ENCODE assay signal across 33 cellular contexts in genomic region chr2:68732533-68732932, GRCh38. TPM values are rescaled to one million over a fixed set of nuclear protein-coding genes. Genes with fewer than 3 reads are reported as not detected.
A peak's percentile ranks its signal among the peaks of the same experiment; 100 is the strongest.
DNase-seq lines count a peak whose midpoint lies in the region; ATAC-seq, FAIRE-seq and TF ChIP-seq lines count a peak whose summit lies in the region.
"Had no signal": no experiment of that assay in that cellular context is flagged by ENCODE, and none has a peak within 500 bp of the region (broad histone marks: within the 10 kb centered on the region; RNA-seq: fewer than 3 reads in every experiment).

No MANE protein-coding gene starts in this region.

- H3K9ac ChIP-seq in SK-N-SH (no peak overlapping the region), K562 (ENCODE audit: insufficient read depth in 1 of 2, low read depth in 2 of 2, low read length in 2 of 2) (no peak overlapping the region), neural progenitor cell (no peak overlapping the region)

- no peaks in the 10 kb centered on the region for H3K79me2 ChIP-seq in SK-N-SH (ENCODE audit: insufficient read depth)
- H3K79me2 ChIP-seq in K562 (ENCODE audit: control insufficient read depth, insufficient read depth, low read length): no peaks in the 10 kb centered on the region
- H3K79me2 ChIP-seq in neural progenitor cell (ENCODE audit: low read depth): no peaks in the 10 kb centered on the region

- H3F3A ChIP-seq in SK-N-SH (replicated peaks; ENCODE audit: insufficient read depth) (no peaks in the 10 kb centered on the region), neural progenitor cell (ENCODE audit: low read depth) (no peaks in the 10 kb centered on the region)

- in situ Hi-C loops in K562 (cut with MboI): no loop called here
- in situ Hi-C loops in transverse colon (cut with MboI; ENCODE audit: low pct_ligation_motif_present in 1 of 4, low pct_unique_long_range_greater_than_20kb in 1 of 4, low sequenced_read_pairs in 3 of 4): loop anchor here in 3 of 4 donors (25.0 kb wide), 2 partner anchors 180 to 245 kb away; no protein-coding TSS in a partner anchor

- no peaks in the 10 kb centered on the region for H3K27me3 ChIP-seq in SK-N-SH (ENCODE audit: insufficient read depth)
- no peaks in the 10 kb centered on the region for H3K27me3 ChIP-seq in K562 (ENCODE audit: control insufficient read depth in 2 of 2, insufficient read depth in 2 of 2, low read length in 2 of 2)
- H3K27me3 ChIP-seq in right lobe of liver: no peaks in the 10 kb centered on the region
- no peaks in the 10 kb centered on the region for H3K27me3 ChIP-seq in transverse colon
- H3K27me3 ChIP-seq in neural progenitor cell: no peaks in the 10 kb centered on the region
- H3K27me3 ChIP-seq: ascending aorta, ovary, vagina had no signal

- no peak for TF ChIP-seq POLR2A in K562 (conservative IDR thresholded peaks at IDR 0.05)
- no peak for TF ChIP-seq POLR2A in right lobe of liver (IDR thresholded peaks at IDR 0.05)
- no peak for TF ChIP-seq POLR2A in transverse colon (IDR thresholded peaks at IDR 0.05)

- H3K4me1 Mint-ChIP-seq in neural progenitor cell: no peaks in the 10 kb centered on the region

- intact Hi-C loops in K562 (cut with micrococcal nuclease): no loop called here
- intact Hi-C loops in right lobe of liver (cut with DNase I): no loop called here
- intact Hi-C loops in transverse colon (cut with DNase I; ENCODE audit: low total_unique reads): no loop called here

- TF ChIP-seq RAD21 in SK-N-SH (IDR thresholded peaks at IDR 0.05; ENCODE audit: low read length) (no peak), K562 (CRISPR knock-in tag; conservative IDR thresholded peaks at IDR 0.05 in 1 of 2, IDR thresholded peaks at IDR 0.05 in 1 of 2) (no peak)

- H3K36me3 ChIP-seq in SK-N-SH (replicated peaks in 1 of 2; ENCODE audit: control insufficient read depth in 1 of 2, insufficient read depth in 2 of 2, low read length in 1 of 2) (no peaks in the 10 kb centered on the region), K562 (ENCODE audit: control insufficient read depth, insufficient read depth, low read length) (no peaks in the 10 kb centered on the region), right lobe of liver (no peaks in the 10 kb centered on the region), transverse colon (no peaks in the 10 kb centered on the region), neural progenitor cell (no peaks in the 10 kb centered on the region)
- H3K36me3 ChIP-seq: ascending aorta, ovary, vagina, WERI-Rb-1 had no signal

- H3K27ac Mint-ChIP-seq in neural progenitor cell: no peak overlapping the region
- H3K27ac Mint-ChIP-seq: activated T-helper 17 cell treated with anti-CD3 and anti-CD28 coated beads, Interleukin-2, amount 50 U/mL, for 72 hours; dendritic cell treated with granulocyte-macrophage colony-stimulating factor and Interleukin-4, amounts not matched to agents 40 ng/mL and 50 ng/mL, for 4 days; IgD-negative memory B cell had no signal

- DNase-seq in SK-N-SH: no peak
- no peak for DNase-seq in K562 (ENCODE audit: extremely low read depth in 1 of 4, low spot score in 3 of 4)
- no peak for DNase-seq in right lobe of liver
- DNase-seq in transverse colon: no peak
- DNase-seq in neural progenitor cell (ENCODE audit: low spot score): no peak
- DNase-seq: activated CD4-positive, alpha-beta T cell treated with anti-CD3 and anti-CD28 coated beads, Interleukin-2, amount 50 U/mL, for 1 hour; activated naive CD4-positive, alpha-beta T cell treated with anti-CD3 and anti-CD28 coated beads, Interleukin-2, amount 50 U/mL, for 16 hours; CD4-positive, CD25-positive, alpha-beta regulatory T cell; EL; hippocampal formation; left ventricle myocardium superior; NCI-H1092 treated with DMSO at 0.1 percent for 48 hours; NCI-H1930; NCI-H524 treated with DMSO at 0.1 percent for 48 hours; NK-92 treated with Interleukin-12 subunit alpha and Interleukin-12 subunit beta, amount 100 ng/mL, for 24 hours; ovary; PC-9; Right ventricle myocardium superior; stimulated activated CD4-positive, alpha-beta T cell treated with anti-CD3 and anti-CD28 coated beads, Interleukin-12 subunit alpha, Interleukin-12 subunit beta, amount 100 ng/mL, for 4 hours; stimulated activated CD4-positive, alpha-beta T cell treated with anti-CD3 and anti-CD28 coated beads, Interleukin-4, amount 100 ng/mL, for 1 hour; T-helper 9 cell; WERI-Rb-1 had no signal

- H2AFZ ChIP-seq in SK-N-SH (ENCODE audit: low read depth) (no peak overlapping the region), K562 (ENCODE audit: low read depth, low read length) (peak overlapping the region; percentile 12; the same call in 1 of the 2 replicates), neural progenitor cell (replicated peaks) (no peak overlapping the region)
- H2AFZ ChIP-seq: PC-9 had no signal

- no peaks in the 10 kb centered on the region for H3K9me2 ChIP-seq in SK-N-SH

- no peak overlapping the region for H3K4me3 ChIP-seq in SK-N-SH (ENCODE audit: low read depth in 2 of 2, low read length in 1 of 2)
- no peak overlapping the region for H3K4me3 ChIP-seq in K562
- H3K4me3 ChIP-seq in right lobe of liver: no peak overlapping the region
- H3K4me3 ChIP-seq in transverse colon: no peak overlapping the region
- no peak overlapping the region for H3K4me3 ChIP-seq in neural progenitor cell
- H3K4me3 ChIP-seq: ascending aorta, ovary, PC-9, vagina had no signal

- FAIRE-seq in K562 (lab: Jason Lieb, UNC): no peak
- FAIRE-seq: frontal cortex had no signal

- H3K4me3 Mint-ChIP-seq in neural progenitor cell: no peak overlapping the region
- H3K4me3 Mint-ChIP-seq: activated T-helper 17 cell treated with anti-CD3 and anti-CD28 coated beads, Interleukin-2, amount 50 U/mL, for 72 hours; dendritic cell treated with granulocyte-macrophage colony-stimulating factor and Interleukin-4, amounts not matched to agents 40 ng/mL and 50 ng/mL, for 4 days; IgD-negative memory B cell; natural killer cell treated with Interleukin-12 subunit alpha and Interleukin-12 subunit beta and Interleukin-15 and Interleukin-18, amount 100 ng/mL, for 72 hours had no signal

- H3K27ac ChIP-seq in SK-N-SH (ENCODE audit: low read depth in 2 of 2, low read length in 1 of 2): no peak overlapping the region
- H3K27ac ChIP-seq in K562 (ENCODE audit: extremely low read depth, low read depth, low read length): no peak overlapping the region
- peak overlapping the region in 1 of 3 donors; percentile 17 for H3K27ac ChIP-seq in right lobe of liver
- peak overlapping the region in 3 of 4 donors; percentile 4 to 31 (median 10) for H3K27ac ChIP-seq in transverse colon
- no peak overlapping the region for H3K27ac ChIP-seq in neural progenitor cell
- H3K27ac ChIP-seq: 22Rv1, ascending aorta, ovary, PC-9, vagina, WERI-Rb-1 had no signal

- ATAC-seq in SK-N-SH treated with all-trans-retinoic acid at 6 μM for 48 hours (no peak), K562 (peak; percentile 48; the same call in 2 of the 3 replicates), right lobe of liver (peak; percentile 20 to 54 (median 43)), GM19395 (IDR thresholded peaks at IDR 0.05; ENCODE audit: unreplicated experiment) (no peak), GM18907 (IDR thresholded peaks at IDR 0.05; ENCODE audit: unreplicated experiment) (no peak)
- ATAC-seq: activated T-helper 17 cell treated with anti-CD3 and anti-CD28 coated beads, Interleukin-2, amount 50 U/mL, for 72 hours; natural killer cell treated with Interleukin-12 subunit alpha and Interleukin-12 subunit beta and Interleukin-15 and Interleukin-18, amount 100 ng/mL, for 72 hours had no signal

- CTCF ChIA-PET in SK-N-SH (lab: Yijun Ruan, JAX): interaction anchor here (1.2 to 2.8 kb wide), 4 partner anchors 19 to 269 kb away, joined by 3 to 10 read pairs (median 8); no protein-coding TSS in a partner anchor
- CTCF ChIA-PET in K562 (lab: Yijun Ruan, JAX; ENCODE audit: low intra/inter-chr PET ratio): interaction anchor here (0.5 kb wide), 1 partner anchor 488 kb away, joined by 3 read pairs; no protein-coding TSS in a partner anchor

- WGBS in SK-N-SH (ENCODE audit: low lambda C conversion rate): 82% methylated on average over 6 of the region's 8 CpGs
- WGBS in K562 (ENCODE audit: insufficient coverage, low coverage, missing lambda C conversion rate): 72% methylated on average over 7 of the region's 8 CpGs
- 91% methylated on average over 4 of the region's 8 CpGs for WGBS in right lobe of liver (ENCODE audit: insufficient coverage, low coverage, low lambda C conversion rate, missing lambda C conversion rate)
- WGBS in transverse colon (ENCODE audit: low coverage in 1 of 2), 2 donors: 98% methylated on average over 8 of the region's 8 CpGs; no CpG with 5 or more reads in 1 of the 2 donors

- TF ChIP-seq CTCF in SK-N-SH (IDR thresholded peaks at IDR 0.05) (no peak), K562 (IDR thresholded peaks at IDR 0.05 in 2 of 3, conservative IDR thresholded peaks at IDR 0.05 in 1 of 3; ENCODE audit: insufficient read depth in 2 of 3, low read depth in 1 of 3, low read length in 3 of 3) (no peak), right lobe of liver (IDR thresholded peaks at IDR 0.05) (no peak), transverse colon (IDR thresholded peaks at IDR 0.05) (no peak), neural progenitor cell (IDR thresholded peaks at IDR 0.05) (no peak)

- peaks cover 3% of the 10 kb centered on the region for H3K27me3 Mint-ChIP-seq in neural progenitor cell (ENCODE audit: insufficient read depth, low read depth)
- H3K27me3 Mint-ChIP-seq: activated T-helper 17 cell treated with anti-CD3 and anti-CD28 coated beads, Interleukin-2, amount 50 U/mL, for 72 hours; dendritic cell treated with granulocyte-macrophage colony-stimulating factor and Interleukin-4, amounts not matched to agents 40 ng/mL and 50 ng/mL, for 4 days; IgD-negative memory B cell had no signal

- H3K4me2 ChIP-seq in SK-N-SH (no peak overlapping the region), K562 (ENCODE audit: insufficient read depth, low read length) (no peak overlapping the region), neural progenitor cell (no peak overlapping the region)
- H3K4me2 ChIP-seq: PC-9 had no signal

- no TSS peak for BruUV-seq in K562 (replicated peaks; lab: Mats Ljungman, UMichigan)

- H3K9me3 Mint-ChIP-seq in neural progenitor cell: no peaks in the 10 kb centered on the region
- H3K9me3 Mint-ChIP-seq: activated T-helper 17 cell treated with anti-CD3 and anti-CD28 coated beads, Interleukin-2, amount 50 U/mL, for 72 hours; CD4-positive, CD25-positive, alpha-beta regulatory T cell; dendritic cell treated with granulocyte-macrophage colony-stimulating factor and Interleukin-4, amounts not matched to agents 40 ng/mL and 50 ng/mL, for 4 days; IgD-negative memory B cell; natural killer cell treated with Interleukin-12 subunit alpha and Interleukin-12 subunit beta and Interleukin-15 and Interleukin-18, amount 100 ng/mL, for 72 hours had no signal

- H3K9me1 ChIP-seq in K562 (ENCODE audit: control insufficient read depth, insufficient read depth, low read length): no peaks in the 10 kb centered on the region

- POLR2A ChIA-PET in SK-N-SH (lab: Yijun Ruan, JAX) (no interaction called here), K562 (lab: Yijun Ruan, JAX) (interaction anchor here (1.4 kb wide), 1 partner anchor 10 kb away, joined by 7 read pairs; no protein-coding TSS in a partner anchor)

- no peaks in the 10 kb centered on the region for H3K36me3 Mint-ChIP-seq in neural progenitor cell
- H3K36me3 Mint-ChIP-seq: IgD-negative memory B cell had no signal

- H3K4me1 ChIP-seq in SK-N-SH (ENCODE audit: control insufficient read depth in 1 of 2, insufficient read depth in 2 of 2, low read depth in 1 of 2, low read length in 1 of 2) (no peaks in the 10 kb centered on the region), K562 (replicated peaks in 1 of 2; ENCODE audit: control insufficient read depth in 2 of 2, insufficient read depth in 2 of 2, low read length in 2 of 2) (peaks cover 0 to 8% of the 10 kb centered on the region in 2 experiments; a peak in 4 of 5 replicates), right lobe of liver (no peaks in the 10 kb centered on the region), transverse colon (peaks cover 0 to 12% (median 0%) of the 10 kb centered on the region in 4 donors), neural progenitor cell (no peaks in the 10 kb centered on the region)
- H3K4me1 ChIP-seq: ascending aorta had no signal

- H3K9me3 ChIP-seq in SK-N-SH: no peaks in the 10 kb centered on the region
- no peaks in the 10 kb centered on the region for H3K9me3 ChIP-seq in K562 (replicated peaks; ENCODE audit: control insufficient read depth, insufficient read depth, low read depth, low read length)
- no peaks in the 10 kb centered on the region for H3K9me3 ChIP-seq in right lobe of liver
- H3K9me3 ChIP-seq in transverse colon: no peaks in the 10 kb centered on the region
- H3K9me3 ChIP-seq in neural progenitor cell (ENCODE audit: low read depth): no peaks in the 10 kb centered on the region
- H3K9me3 ChIP-seq: ascending aorta, ovary, vagina had no signal

- no peaks in the 10 kb centered on the region for H4K20me1 ChIP-seq in SK-N-SH (ENCODE audit: insufficient read depth)
- no peaks in the 10 kb centered on the region for H4K20me1 ChIP-seq in K562 (replicated peaks; ENCODE audit: control insufficient read depth, insufficient read depth, low read length)
- H4K20me1 ChIP-seq in neural progenitor cell (ENCODE audit: low read depth): no peaks in the 10 kb centered on the region

- TF ChIP-seq EP300 in SK-N-SH (IDR thresholded peaks at IDR 0.05; ENCODE audit: borderline replicate concordance in 1 of 2, low read depth in 1 of 2, low read length in 1 of 2): no peak
- no peak for TF ChIP-seq EP300 in K562 (IDR thresholded peaks at IDR 0.05; ENCODE audit: low read length)
- TF ChIP-seq EP300 in transverse colon (IDR thresholded peaks at IDR 0.05; ENCODE audit: low read depth): no peak

RNA-seq across cellular contexts. Expression of gene ARHGAP25, which starts 2.1 kb away (rescaled TPM):
- polyA plus RNA-seq in SK-N-SH (2012; rRNA removed): not detected in 2 replicates
- not detected in 2 replicates for polyA plus RNA-seq in SK-N-SH (2012; cell fraction: cytosol; rRNA removed)
- polyA plus RNA-seq in SK-N-SH (2012; cell fraction: nucleus; rRNA removed): not detected in 2 replicates
- 12.4 and 14.6 TPM in 2 replicates for total RNA-seq in K562 (2011; cell fraction: chromatin; rRNA removed; ENCODE audit: low replicate concordance)
- total RNA-seq in K562 (2011; cell fraction: nucleolus; rRNA removed): 7.8 and 9.2 TPM in 2 replicates
- total RNA-seq in K562 (2011; cell fraction: nucleoplasm; rRNA removed): 8.2 and 9.0 TPM in 2 replicates
- total RNA-seq in K562 (2014; rRNA removed): 10.0 and 12.8 TPM in 2 replicates
- total RNA-seq in K562 (2014; rRNA removed; fragmentation: Illumina TruSeq; extraction: Trizol): 9.7 and 13.1 TPM in 2 replicates
- total RNA-seq in K562 (2015; rRNA removed; fragmentation: Illumina TruSeq; extraction: Trizol): 9.7 and 10.7 TPM in 2 replicates
- 9.8 and 13.2 TPM in 2 replicates for total RNA-seq in K562 (2021)
- 3.7 and 12.5 TPM in 2 replicates for polyA plus RNA-seq in K562 (2011; rRNA removed)
- polyA plus RNA-seq in K562 (2011; cell fraction: cytosol; rRNA removed): 3.7 and 10.4 TPM in 2 replicates
- 4.7 and 19.4 TPM in 2 replicates for polyA plus RNA-seq in K562 (2011; cell fraction: nucleus; rRNA removed)
- 16.8 and 21.5 TPM in 2 replicates for polyA plus RNA-seq in K562 (2012)
- polyA plus RNA-seq in K562 (2014; fragmentation: Illumina TruSeq; extraction: Trizol): 14.8 and 16.0 TPM in 2 replicates
- polyA plus RNA-seq in K562 (2014; fragmentation: Nextera tagmentation; extraction: Ambion mirVana): 1 to 10 TPM; 4.9 to 6.8 TPM
- polyA plus RNA-seq in K562 (2014; rRNA removed): 7.7 and 11.6 TPM in 2 replicates
- polyA minus RNA-seq in K562 (2011; rRNA and poly(A)+ RNA removed): 3.0 and 9.5 TPM in 2 replicates
- polyA minus RNA-seq in K562 (2011; cell fraction: cytosol; rRNA and poly(A)+ RNA removed): 0.73 and 5.9 TPM in 2 replicates
- 3.0 and 7.9 TPM in 2 replicates for polyA minus RNA-seq in K562 (2011; cell fraction: nucleus; rRNA and poly(A)+ RNA removed)
- 1 to 10 TPM; 3.3 to 9.8 (median 5.0) TPM for total RNA-seq in right lobe of liver
- 10 to 100 TPM in 2 of 4 donors, 1 to 10 TPM in 2; 2.2 to 11.6 (median 7.2) TPM for total RNA-seq in transverse colon
- total RNA-seq in neural progenitor cell (ENCODE audit: low replicate concordance): 3.0 and 5.8 TPM in 2 replicates
- total RNA-seq: PC-9 had no signal

Comparison
In these comparisons a context has a peak if more than half of its experiments do, and no peak if none do; other contexts are left out.
1. H3K27ac ChIP-seq: peak in transverse colon (3 of 4); none in SK-N-SH (0 of 2), K562 (single experiment) and neural progenitor cell (single experiment).
2. ATAC-seq: peak in K562 (single experiment) and right lobe of liver (4 of 4); none in SK-N-SH treated with all-trans-retinoic acid at 6 μM for 48 hours (single experiment), GM19395 (single experiment) and GM18907 (single experiment).
3. Of the 27 proteins assayed by ChIP-seq in both K562 and SK-N-SH: peak only in K562: USF2 and ZBTB33; only in SK-N-SH: none; in both: USF1; in neither: 24.